ENCODE assay signal across 30 cellular contexts in genomic region chr15:92580521-92580920, GRCh38.
"Had no signal": no experiment of that assay in that cellular context is flagged by ENCODE, and none has a peak within 500 bp of the region (broad histone marks: within the 10 kb centered on the region; RNA-seq: fewer than 3 reads in every experiment).

No MANE protein-coding gene starts in this region.

- H3K4me3 ChIP-seq: ascending aorta, breast epithelium, dorsolateral prefrontal cortex, heart left ventricle had no signal

- FAIRE-seq: colon, frontal cortex had no signal

- DNase-seq: activated CD4-positive, alpha-beta T cell treated with anti-CD3 and anti-CD28 coated beads for 4 hours; activated CD4-positive, alpha-beta T cell treated with anti-CD3 and anti-CD28 coated beads, Interleukin-2, amount 10 ng/mL, durations not matched to agents 7 days and 5 days; activated CD4-positive, alpha-beta T cell treated with anti-CD3 and anti-CD28 coated beads, Interleukin-2, amount 50 U/mL, for 48 hours; activated CD4-positive, CD25-positive, alpha-beta regulatory T cell; activated CD4-positive, CD25-positive, alpha-beta regulatory T cell treated with anti-CD3 and anti-CD28 coated beads, Interleukin-2, amount 50 U/mL, for 72 hours; activated CD8-positive, alpha-beta memory T cell treated with anti-CD3 and anti-CD28 coated beads, Interleukin-2, amount 50 U/mL, for 4 hours; activated CD8-positive, alpha-beta T cell treated with anti-CD3 and anti-CD28 coated beads for 36 hours; activated gamma-delta T cell; activated naive CD4-positive, alpha-beta T cell; activated naive CD4-positive, alpha-beta T cell treated with anti-CD3 and anti-CD28 coated beads, Interleukin-2, amount 10 ng/mL, durations not matched to agents 7 days and 5 days; activated naive CD8-positive, alpha-beta T cell treated with anti-CD3 and anti-CD28 coated beads, Interleukin-2, amount 10 ng/mL, durations not matched to agents 7 days and 5 days; activated T-cell treated with anti-CD3 and anti-CD28 coated beads for 4 hours; activated T-cell treated with anti-CD3 and anti-CD28 coated beads, Interleukin-2, amount 50 U/mL, for 24 hours; activated T-cell treated with anti-CD3 and anti-CD28 coated beads, Interleukin-2, amount 50 U/mL, for 72 hours; caudate nucleus; dorsolateral prefrontal cortex; effector memory CD4-positive, alpha-beta T cell; endodermal cell; foreskin fibroblast; glutamatergic neuron; T-helper 2 cell had no signal

- H3K36me3 Mint-ChIP-seq: activated naive CD4-positive, alpha-beta T cell treated with anti-CD3 and anti-CD28 coated beads, Interleukin-2, amount 10 ng/mL, durations not matched to agents 7 days and 5 days; activated naive CD4-positive, alpha-beta T cell treated with anti-CD3 and anti-CD28 coated beads, Interleukin-2, amount 50 U/mL, for 72 hours; activated naive CD8-positive, alpha-beta T cell treated with anti-CD3 and anti-CD28 coated beads, Interleukin-2, amount 10 ng/mL, durations not matched to agents 7 days and 5 days; brain had no signal

- ATAC-seq: activated CD8-positive, alpha-beta T cell treated with anti-CD3 and anti-CD28 coated beads for 36 hours; activated naive CD4-positive, alpha-beta T cell treated with anti-CD3 and anti-CD28 coated beads, Interleukin-2, amount 50 U/mL, for 72 hours; activated T-cell treated with anti-CD3 and anti-CD28 coated beads, Interleukin-2, amount 50 U/mL, for 72 hours; esophagus mucosa; heart left ventricle had no signal

- H3K27me3 Mint-ChIP-seq: activated CD8-positive, alpha-beta T cell treated with anti-CD3 and anti-CD28 coated beads for 36 hours had no signal

- H3K4me3 Mint-ChIP-seq: activated CD4-positive, alpha-beta T cell treated with anti-CD3 and anti-CD28 coated beads, Interleukin-2, amount 10 ng/mL, durations not matched to agents 7 days and 5 days; activated CD8-positive, alpha-beta T cell treated with anti-CD3 and anti-CD28 coated beads for 36 hours; activated naive CD4-positive, alpha-beta T cell treated with anti-CD3 and anti-CD28 coated beads, Interleukin-2, amount 10 ng/mL, durations not matched to agents 7 days and 5 days; activated naive CD8-positive, alpha-beta T cell treated with anti-CD3 and anti-CD28 coated beads, Interleukin-2, amount 10 ng/mL, durations not matched to agents 7 days and 5 days; activated T-cell treated with anti-CD3 and anti-CD28 coated beads, Interleukin-2, amount 50 U/mL, for 24 hours; activated T-cell treated with anti-CD3 and anti-CD28 coated beads, Interleukin-2, amount 50 U/mL, for 72 hours; brain; dendritic cell treated with granulocyte-macrophage colony-stimulating factor and Interleukin-4, amounts not matched to agents 40 ng/mL and 50 ng/mL, for 4 days; endodermal cell had no signal

- H3K4me1 ChIP-seq: ascending aorta, breast epithelium had no signal

- H3K9me3 Mint-ChIP-seq: activated CD4-positive, alpha-beta T cell treated with anti-CD3 and anti-CD28 coated beads, Interleukin-2, amount 10 ng/mL, durations not matched to agents 7 days and 5 days; activated CD8-positive, alpha-beta T cell treated with anti-CD3 and anti-CD28 coated beads for 36 hours; activated naive CD4-positive, alpha-beta T cell treated with anti-CD3 and anti-CD28 coated beads, Interleukin-2, amount 10 ng/mL, durations not matched to agents 7 days and 5 days; activated naive CD4-positive, alpha-beta T cell treated with anti-CD3 and anti-CD28 coated beads, Interleukin-2, amount 50 U/mL, for 72 hours; activated naive CD8-positive, alpha-beta T cell treated with anti-CD3 and anti-CD28 coated beads, Interleukin-2, amount 10 ng/mL, durations not matched to agents 7 days and 5 days; activated T-cell treated with anti-CD3 and anti-CD28 coated beads, Interleukin-2, amount 50 U/mL, for 24 hours; activated T-cell treated with anti-CD3 and anti-CD28 coated beads, Interleukin-2, amount 50 U/mL, for 72 hours; brain; dendritic cell treated with granulocyte-macrophage colony-stimulating factor and Interleukin-4, amounts not matched to agents 40 ng/mL and 50 ng/mL, for 4 days had no signal

- H3K27ac Mint-ChIP-seq: activated CD4-positive, alpha-beta T cell treated with anti-CD3 and anti-CD28 coated beads, Interleukin-2, amount 10 ng/mL, durations not matched to agents 7 days and 5 days; activated CD8-positive, alpha-beta T cell treated with anti-CD3 and anti-CD28 coated beads for 36 hours; activated naive CD4-positive, alpha-beta T cell treated with anti-CD3 and anti-CD28 coated beads, Interleukin-2, amount 10 ng/mL, durations not matched to agents 7 days and 5 days; activated naive CD4-positive, alpha-beta T cell treated with anti-CD3 and anti-CD28 coated beads, Interleukin-2, amount 50 U/mL, for 72 hours; activated naive CD8-positive, alpha-beta T cell treated with anti-CD3 and anti-CD28 coated beads, Interleukin-2, amount 10 ng/mL, durations not matched to agents 7 days and 5 days; activated T-cell treated with anti-CD3 and anti-CD28 coated beads, Interleukin-2, amount 50 U/mL, for 24 hours; activated T-cell treated with anti-CD3 and anti-CD28 coated beads, Interleukin-2, amount 50 U/mL, for 72 hours; dendritic cell treated with granulocyte-macrophage colony-stimulating factor and Interleukin-4, amounts not matched to agents 40 ng/mL and 50 ng/mL, for 4 days; endodermal cell had no signal

- H3K9me3 ChIP-seq: ascending aorta, breast epithelium, heart left ventricle had no signal

- H3K27me3 ChIP-seq: ascending aorta, breast epithelium had no signal

- H3K27ac ChIP-seq: ascending aorta, breast epithelium, dorsolateral prefrontal cortex, heart left ventricle had no signal

- H3K4me1 Mint-ChIP-seq: activated CD4-positive, alpha-beta T cell treated with anti-CD3 and anti-CD28 coated beads, Interleukin-2, amount 10 ng/mL, durations not matched to agents 7 days and 5 days; activated naive CD4-positive, alpha-beta T cell treated with anti-CD3 and anti-CD28 coated beads, Interleukin-2, amount 10 ng/mL, durations not matched to agents 7 days and 5 days; activated naive CD8-positive, alpha-beta T cell treated with anti-CD3 and anti-CD28 coated beads, Interleukin-2, amount 10 ng/mL, durations not matched to agents 7 days and 5 days; endodermal cell had no signal

- H3K36me3 ChIP-seq: ascending aorta, breast epithelium, heart left ventricle had no signal
